In genomic region chr20:50512323-50512722, GRCh38 we compare ENCODE assay signal across 11 cellular contexts. TPM values are rescaled to one million over a fixed set of nuclear protein-coding genes. Genes with fewer than 3 reads are reported as not detected.
DNase-seq lines count a peak whose midpoint lies in the region; ATAC-seq and TF ChIP-seq lines count a peak whose summit lies in the region.
"Had no signal": no experiment of that assay in that cellular context is flagged by ENCODE, and none has a peak within 500 bp of the region (broad histone marks: within the 10 kb centered on the region; RNA-seq: fewer than 3 reads in every experiment).

No MANE protein-coding gene starts in this region.

- TF ChIP-seq RAD21 in neural cell (conservative IDR thresholded peaks at IDR 0.05), result no peak

- no peaks in the 10 kb centered on the region for H3K27me3 Mint-ChIP-seq in CD4-positive, alpha-beta T cell
- no peaks in the 10 kb centered on the region for H3K27me3 Mint-ChIP-seq in progenitor cell of endocrine pancreas

- POLR2A ChIA-PET in CD4-positive, alpha-beta T cell (lab: Charles Lee), result interaction anchor here (0.7 to 4.5 kb wide), 5 partner anchors 29 to 322 kb away, joined by 3 to 33 read pairs (median 4); partner anchors contain the start of gene CEBPB

- H3K4me1 Mint-ChIP-seq in CD4-positive, alpha-beta T cell (ENCODE audit: low read depth), result peaks cover 80% of the 10 kb centered on the region
- peaks cover 31% of the 10 kb centered on the region for H3K4me1 Mint-ChIP-seq in progenitor cell of endocrine pancreas (ENCODE audit: low read depth)

- no peaks in the 10 kb centered on the region for H3K9me3 ChIP-seq in CD4-positive, alpha-beta T cell (ENCODE audit: control insufficient read depth, low read length)
- no peaks in the 10 kb centered on the region for H3K9me3 ChIP-seq in OCI-LY1 (ENCODE audit: low read length)
- no peaks in the 10 kb centered on the region for H3K9me3 ChIP-seq in neural cell (ENCODE audit: low read length)
- H3K9me3 ChIP-seq: HAP-1 had no signal

- H3F3A ChIP-seq in OCI-LY1 (ENCODE audit: insufficient read depth, low read length) (no peaks in the 10 kb centered on the region), neural cell (ENCODE audit: insufficient read depth, low read length, poor library complexity, severe bottlenecking) (no peaks in the 10 kb centered on the region)

- no peaks in the 10 kb centered on the region for H3K9me2 ChIP-seq in OCI-LY1 (ENCODE audit: low read depth, low read length)
- no peaks in the 10 kb centered on the region for H3K9me2 ChIP-seq in neural cell (ENCODE audit: insufficient read depth, low read length)

- TF ChIP-seq CTCF in CD4-positive, alpha-beta T cell (IDR thresholded peaks at IDR 0.05), result no peak
- TF ChIP-seq CTCF in OCI-LY1 (IDR thresholded peaks at IDR 0.05; ENCODE audit: low read length) (no peak), dorsolateral prefrontal cortex (IDR thresholded peaks at IDR 0.05 in 54 of 56, conservative IDR thresholded peaks at IDR 0.05 in 2 of 56; ENCODE audit: low read depth in 1 of 56, partially characterized antibody in 56 of 56) (no peak), neural cell (IDR thresholded peaks at IDR 0.05; ENCODE audit: poor library complexity, severe bottlenecking) (no peak), progenitor cell of endocrine pancreas (IDR thresholded peaks at IDR 0.05; ENCODE audit: unreplicated experiment) (no peak)

- no peak overlapping the region for H3K27ac ChIP-seq in CD4-positive, alpha-beta T cell (ENCODE audit: low read depth, low read length)
- H3K27ac ChIP-seq in OCI-LY1 (ENCODE audit: low read depth, low read length, poor library complexity, severe bottlenecking) (no peak overlapping the region), dorsolateral prefrontal cortex (peak overlapping the region in 17 of 59 donors; percentile 3 to 78 (median 60)), neural cell (ENCODE audit: low read length) (no peak overlapping the region)

- H3K27ac Mint-ChIP-seq in CD4-positive, alpha-beta T cell, result peak overlapping the region; percentile 92
- H3K27ac Mint-ChIP-seq in progenitor cell of endocrine pancreas, result no peak overlapping the region

- H3K4me3 ChIP-seq in OCI-LY1 (ENCODE audit: low read depth, low read length, poor library complexity, severe bottlenecking), result peak overlapping the region; percentile 77
- peak overlapping the region in 56 of 59 donors; percentile 26 to 100 (median 98) for H3K4me3 ChIP-seq in dorsolateral prefrontal cortex
- H3K4me3 ChIP-seq in neural cell (ENCODE audit: low read length), result peak overlapping the region; percentile 72

- H3K79me2 ChIP-seq in OCI-LY1 (ENCODE audit: insufficient read depth, low read length), result peaks cover 49% of the 10 kb centered on the region
- peaks cover 66% of the 10 kb centered on the region for H3K79me2 ChIP-seq in neural cell (replicated peaks; ENCODE audit: insufficient read depth, low read length)

- CTCF ChIA-PET in CD4-positive, alpha-beta T cell (lab: Charles Lee), result interaction anchor here (0.7 to 1.5 kb wide), 6 partner anchors 34 to 392 kb away, joined by 3 to 4 read pairs (median 4); no protein-coding TSS in a partner anchor

- H3K9ac ChIP-seq in OCI-LY1 (ENCODE audit: low read length), result peak overlapping the region; percentile 81; the same call in 1 of the 2 replicates
- H3K9ac ChIP-seq in neural cell (ENCODE audit: low read length), result peak overlapping the region; percentile 92

- no peak overlapping the region for H2AFZ ChIP-seq in OCI-LY1 (ENCODE audit: low read length)
- no peak overlapping the region for H2AFZ ChIP-seq in neural cell (ENCODE audit: low read depth, low read length)

- no peak for DNase-seq in CD4-positive, alpha-beta T cell
- no peak for DNase-seq in dorsolateral prefrontal cortex
- DNase-seq in progenitor cell of endocrine pancreas (ENCODE audit: low spot score, unreplicated experiment), result no peak
- DNase-seq in Ammon's horn (ENCODE audit: low spot score), result no peak
- no peak for DNase-seq in left lobe of liver (ENCODE audit: low spot score)
- no peak for DNase-seq in NCI-H128 (lab: John Stamatoyannopoulos, UW; ENCODE audit: unreplicated experiment)
- DNase-seq: hippocampal formation, NCI-H2081 treated with DMSO at 0.1 percent for 48 hours had no signal

- peaks cover 18% of the 10 kb centered on the region for H3K36me3 Mint-ChIP-seq in CD4-positive, alpha-beta T cell (ENCODE audit: low read depth)
- H3K36me3 Mint-ChIP-seq in progenitor cell of endocrine pancreas (ENCODE audit: insufficient read depth), result no peaks in the 10 kb centered on the region

- H3K4me2 ChIP-seq in OCI-LY1 (ENCODE audit: low read length) (peak overlapping the region; percentile 98), neural cell (ENCODE audit: low read length) (peak overlapping the region; percentile 92)

- no peaks in the 10 kb centered on the region for H3K27me3 ChIP-seq in CD4-positive, alpha-beta T cell (ENCODE audit: control insufficient read depth, insufficient read depth, low read length)
- H3K27me3 ChIP-seq in OCI-LY1 (ENCODE audit: insufficient read depth, low read length), result no peaks in the 10 kb centered on the region
- H3K27me3 ChIP-seq in dorsolateral prefrontal cortex, result no peaks in the 10 kb centered on the region
- H3K27me3 ChIP-seq in neural cell (ENCODE audit: insufficient read depth, low read depth, low read length), result no peaks in the 10 kb centered on the region

- no peaks in the 10 kb centered on the region; the same call in 1 of the 2 replicates for H3K36me3 ChIP-seq in OCI-LY1 (ENCODE audit: insufficient read depth, low read length)
- no peaks in the 10 kb centered on the region for H3K36me3 ChIP-seq in neural cell (ENCODE audit: insufficient read depth, low read length)
- H3K36me3 ChIP-seq: HAP-1 had no signal

- no peaks in the 10 kb centered on the region for H3K9me3 Mint-ChIP-seq in CD4-positive, alpha-beta T cell
- H3K9me3 Mint-ChIP-seq in progenitor cell of endocrine pancreas (ENCODE audit: low read depth), result no peaks in the 10 kb centered on the region

- no peak for ATAC-seq in CD4-positive, alpha-beta T cell (ENCODE audit: poor library complexity)
- ATAC-seq in left lobe of liver, result no peak

- H3K4me3 Mint-ChIP-seq in CD4-positive, alpha-beta T cell, result peak overlapping the region; percentile 96
- no peak overlapping the region for H3K4me3 Mint-ChIP-seq in progenitor cell of endocrine pancreas (ENCODE audit: low read depth)

- intact Hi-C loops in CD4-positive, alpha-beta T cell (cut with DNase I, micrococcal nuclease), result loop anchor here (5.0 to 10.0 kb wide), 6 partner anchors 40 to 1755 kb away; partner anchors contain the start of genes ADNP (in 1 of the 2) and UBE2V1 (in 1 of the 2)
- intact Hi-C loops in dorsolateral prefrontal cortex (cut with DNase I), result loop anchor here in 1 of 2 donors (5.0 kb wide), 1 partner anchor 65 kb away; no protein-coding TSS in a partner anchor

- no peaks in the 10 kb centered on the region for H4K20me1 ChIP-seq in OCI-LY1 (ENCODE audit: insufficient read depth, low read length)
- H4K20me1 ChIP-seq in neural cell (ENCODE audit: insufficient read depth), result peaks cover 17% of the 10 kb centered on the region

- peaks cover 49% of the 10 kb centered on the region for H3K4me1 ChIP-seq in OCI-LY1 (ENCODE audit: insufficient read depth, low read length, severe bottlenecking)

- no peak for TF ChIP-seq EP300 in neural cell (conservative IDR thresholded peaks at IDR 0.05; ENCODE audit: poor library complexity, severe bottlenecking)

TF ChIP-seq in neural cell, 6 proteins besides CTCF, POLR2A, EP300 and RAD21:
- TF ChIP-seq POLR2AphosphoS5 (IDR thresholded peaks at IDR 0.05), result no peak
- TF ChIP-seq, protein P1, sequence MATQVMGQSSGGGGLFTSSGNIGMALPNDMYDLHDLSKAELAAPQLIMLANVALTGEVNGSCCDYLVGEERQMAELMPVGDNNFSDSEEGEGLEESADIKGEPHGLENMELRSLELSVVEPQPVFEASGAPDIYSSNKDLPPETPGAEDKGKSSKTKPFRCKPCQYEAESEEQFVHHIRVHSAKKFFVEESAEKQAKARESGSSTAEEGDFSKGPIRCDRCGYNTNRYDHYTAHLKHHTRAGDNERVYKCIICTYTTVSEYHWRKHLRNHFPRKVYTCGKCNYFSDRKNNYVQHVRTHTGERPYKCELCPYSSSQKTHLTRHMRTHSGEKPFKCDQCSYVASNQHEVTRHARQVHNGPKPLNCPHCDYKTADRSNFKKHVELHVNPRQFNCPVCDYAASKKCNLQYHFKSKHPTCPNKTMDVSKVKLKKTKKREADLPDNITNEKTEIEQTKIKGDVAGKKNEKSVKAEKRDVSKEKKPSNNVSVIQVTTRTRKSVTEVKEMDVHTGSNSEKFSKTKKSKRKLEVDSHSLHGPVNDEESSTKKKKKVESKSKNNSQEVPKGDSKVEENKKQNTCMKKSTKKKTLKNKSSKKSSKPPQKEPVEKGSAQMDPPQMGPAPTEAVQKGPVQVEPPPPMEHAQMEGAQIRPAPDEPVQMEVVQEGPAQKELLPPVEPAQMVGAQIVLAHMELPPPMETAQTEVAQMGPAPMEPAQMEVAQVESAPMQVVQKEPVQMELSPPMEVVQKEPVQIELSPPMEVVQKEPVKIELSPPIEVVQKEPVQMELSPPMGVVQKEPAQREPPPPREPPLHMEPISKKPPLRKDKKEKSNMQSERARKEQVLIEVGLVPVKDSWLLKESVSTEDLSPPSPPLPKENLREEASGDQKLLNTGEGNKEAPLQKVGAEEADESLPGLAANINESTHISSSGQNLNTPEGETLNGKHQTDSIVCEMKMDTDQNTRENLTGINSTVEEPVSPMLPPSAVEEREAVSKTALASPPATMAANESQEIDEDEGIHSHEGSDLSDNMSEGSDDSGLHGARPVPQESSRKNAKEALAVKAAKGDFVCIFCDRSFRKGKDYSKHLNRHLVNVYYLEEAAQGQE (IDR thresholded peaks at IDR 0.05; ENCODE audit: borderline replicate concordance), result no peak
- TF ChIP-seq MXI1 (conservative IDR thresholded peaks at IDR 0.05; ENCODE audit: poor library complexity, severe bottlenecking), result no peak
- no peak for TF ChIP-seq EZH2 (IDR thresholded peaks at IDR 0.05; ENCODE audit: borderline replicate concordance, insufficient read depth, low read length, poor library complexity, severe bottlenecking)
- TF ChIP-seq TAF1 (IDR thresholded peaks at IDR 0.05; ENCODE audit: low read depth), result no peak
- no peak for TF ChIP-seq SMC3 (conservative IDR thresholded peaks at IDR 0.05; ENCODE audit: poor library complexity)

RNA-seq across cellular contexts. Expression of gene PTPN1, which starts 2.1 kb away (rescaled TPM):
- 10 to 100 TPM; 82.3 to 82.8 TPM for total RNA-seq in CD4-positive, alpha-beta T cell
- total RNA-seq in dorsolateral prefrontal cortex (10 to 100 TPM; 15.9 to 29.2 (median 22.0) TPM), progenitor cell of endocrine pancreas (26.0 and 27.7 TPM in 2 replicates), left lobe of liver (8.9 TPM)
- 44.5 and 48.1 TPM in 2 replicates for polyA plus RNA-seq in neural cell
- polyA minus RNA-seq in neural cell, result 64.3 and 65.4 TPM in 2 replicates
